8 cellular contexts compared by ENCODE assay signal in the genomic region with DNA sequence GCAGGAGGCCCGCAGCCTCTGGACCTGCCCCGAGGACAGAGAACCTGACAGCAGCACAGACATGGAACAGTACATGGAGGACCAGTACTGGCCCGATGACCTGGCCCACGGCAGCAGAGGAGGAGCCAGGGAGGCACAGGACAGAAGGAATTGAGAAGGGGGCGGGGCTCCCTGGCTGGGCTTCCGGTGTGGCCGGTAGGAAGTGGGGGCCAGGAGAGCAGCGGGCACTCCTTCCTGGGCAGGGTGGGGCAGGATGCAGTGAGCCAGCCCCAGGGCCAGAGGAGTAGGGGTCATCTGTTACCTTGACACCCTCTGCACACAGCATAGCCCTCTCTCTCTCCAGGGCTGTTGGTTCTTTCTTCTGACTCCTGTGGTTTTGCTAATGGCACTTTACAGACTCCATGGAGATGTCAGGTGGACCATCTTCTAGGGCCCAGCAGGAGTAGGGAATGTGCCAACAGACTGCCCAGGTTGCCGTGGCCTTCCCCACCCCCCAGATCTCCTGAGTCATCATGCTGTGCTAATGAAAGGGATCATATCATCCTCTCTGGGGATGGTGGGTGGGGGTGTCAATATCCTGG. TPM values are rescaled to one million over a fixed set of nuclear protein-coding genes. Genes with fewer than 3 reads are reported as not detected.
DNase-seq lines count a peak whose midpoint lies in the region; ATAC-seq, FAIRE-seq and TF ChIP-seq lines count a peak whose summit lies in the region.

No MANE protein-coding gene starts in this region.

- H3K36me3 ChIP-seq in esophagus (ENCODE audit: control insufficient read depth in 2 of 2, insufficient read depth in 2 of 2, low read length in 1 of 2) (peaks cover 10 to 24% of the 10 kb centered on the region in 2 donors), sigmoid colon (peaks cover 0 to 59% (median 20%) of the 10 kb centered on the region in 4 donors)

- POLR2A ChIA-PET in RWPE1 (lab: Yijun Ruan, JAX; ENCODE audit: low non-redundant PET): no interaction called here

- no peak for TF ChIP-seq EP300 in sigmoid colon (IDR thresholded peaks at IDR 0.05)

- WGBS in esophagus, 2 donors: 63 to 65% methylated on average over 9 of the region's 9 CpGs
- WGBS in sigmoid colon, 2 donors: 50 to 63% methylated on average over 9 of the region's 9 CpGs

- CTCF ChIA-PET in RWPE1 (lab: Yijun Ruan, JAX): interaction anchor here (0.6 kb wide), 1 partner anchor 142 kb away, joined by 5 read pairs; no protein-coding TSS in a partner anchor

- intact Hi-C loops in sigmoid colon (cut with DNase I): no loop called here

- H3K9me3 ChIP-seq in esophagus (ENCODE audit: control insufficient read depth in 2 of 2, insufficient read depth in 1 of 2, low read depth in 1 of 2, low read length in 1 of 2) (no peaks in the 10 kb centered on the region), sigmoid colon (no peaks in the 10 kb centered on the region)

- H3K27me3 ChIP-seq in esophagus (ENCODE audit: control insufficient read depth in 1 of 2, insufficient read depth in 2 of 2, low read length in 2 of 2) (no peaks in the 10 kb centered on the region), sigmoid colon (no peaks in the 10 kb centered on the region)

- no peak for ATAC-seq in HG02938 (IDR thresholded peaks at IDR 0.05; ENCODE audit: unreplicated experiment)
- no peak for ATAC-seq in activated CD4-positive, CD25-positive, alpha-beta regulatory T cell treated with anti-CD3 and anti-CD28 coated beads, Interleukin-2, amount 50 U/mL, for 24 hours

- no peak for TF ChIP-seq CTCF in RWPE1 (conservative IDR thresholded peaks at IDR 0.05; ENCODE audit: low read depth)
- no peak for TF ChIP-seq CTCF in sigmoid colon (IDR thresholded peaks at IDR 0.05)

- H3K4me3 ChIP-seq in esophagus (ENCODE audit: low read depth in 1 of 2, low read length in 2 of 2): no peak overlapping the region
- no peak overlapping the region for H3K4me3 ChIP-seq in sigmoid colon

- TF ChIP-seq POLR2A in GM12891 (IDR thresholded peaks at IDR 0.05; ENCODE audit: low read depth, low read length): peak; percentile 32; the same call in 1 of the 2 replicates
- TF ChIP-seq POLR2A in sigmoid colon (IDR thresholded peaks at IDR 0.05): no peak

- H3K4me1 ChIP-seq in esophagus (ENCODE audit: control insufficient read depth in 2 of 2, insufficient read depth in 2 of 2, low read length in 1 of 2) (peaks cover 0 to 16% of the 10 kb centered on the region in 2 donors), sigmoid colon (peaks cover 0 to under 1% (median under 1%) of the 10 kb centered on the region in 4 donors)

- peak overlapping the region; percentile 70 for H3K27ac ChIP-seq in RWPE1
- H3K27ac ChIP-seq in esophagus (ENCODE audit: low read depth in 2 of 2, low read length in 1 of 2): peak overlapping the region; percentile 50 to 62
- H3K27ac ChIP-seq in sigmoid colon: peak overlapping the region in 2 of 4 donors; percentile 2 to 42

- no peak for DNase-seq in GM12891 (ENCODE audit: insufficient read length, low spot score)
- no peak for DNase-seq in RWPE1 (ENCODE audit: low spot score)
- peak; percentile 76 for DNase-seq in sigmoid colon
- DNase-seq in SIG-M5 treated with dmso at 0.1 percent for 504 hours (lab: John Stamatoyannopoulos, UW; ENCODE audit: unreplicated experiment): no peak
- DNase-seq in HuH-7 (ENCODE audit: low spot score): no peak

- FAIRE-seq in GM12891 (lab: Jason Lieb, UNC): no peak

TF ChIP-seq in GM12891, 5 proteins besides CTCF, POLR2A, EP300 and RAD21:
- TF ChIP-seq PAX5 (IDR thresholded peaks at IDR 0.05; ENCODE audit: insufficient read depth, low read length, severe bottlenecking): no peak
- TF ChIP-seq SPI1 (IDR thresholded peaks at IDR 0.05; ENCODE audit: low read depth, low read length): no peak
- no peak for TF ChIP-seq TAF1 (IDR thresholded peaks at IDR 0.05; ENCODE audit: low read depth, low read length)
- peak; percentile 41; the same call in 1 of the 2 replicates for TF ChIP-seq POLR2AphosphoS5 (IDR thresholded peaks at IDR 0.05; ENCODE audit: low read depth, low read length)
- no peak for TF ChIP-seq POU2F2 (IDR thresholded peaks at IDR 0.05; ENCODE audit: low read depth, low read length)

RNA-seq across cellular contexts. Expression of a gene that starts 8.6 kb away (rescaled TPM):
- polyA plus RNA-seq in GM12891 (2012; ENCODE audit: low read depth, missing spikeins): 43.9 TPM
- polyA plus RNA-seq in esophagus (10 to 100 TPM; 25.1 to 30.4 TPM), sigmoid colon (100 to 1,000 TPM in 2 of 3 donors, 10 to 100 TPM in 1; 70.9 to 177 (median 153) TPM)
- total RNA-seq in sigmoid colon: 10 to 100 TPM in 1 of 4 donors, 1 to 10 TPM in 3; 1.9 to 20.1 (median 6.4) TPM

RNA-seq across cellular contexts. Expression of a gene that starts 9.1 kb away (rescaled TPM):
- polyA plus RNA-seq in GM12891 (2012; ENCODE audit: low read depth, missing spikeins): 36.3 TPM
- polyA plus RNA-seq in esophagus: 10 to 100 TPM in 1 of 2 donors, 1 to 10 TPM in 1; 5.5 to 10.1 TPM
- 10 to 100 TPM in 2 of 4 donors, 1 to 10 TPM in 2; 5.8 to 18.3 (median 9.4) TPM for total RNA-seq in sigmoid colon
- 10 to 100 TPM in 1 of 3 donors, 1 to 10 TPM in 2; 4.2 to 19.7 (median 8.8) TPM for polyA plus RNA-seq in sigmoid colon
